ENCODE assay signal across 8 cellular contexts in the genomic region with DNA sequence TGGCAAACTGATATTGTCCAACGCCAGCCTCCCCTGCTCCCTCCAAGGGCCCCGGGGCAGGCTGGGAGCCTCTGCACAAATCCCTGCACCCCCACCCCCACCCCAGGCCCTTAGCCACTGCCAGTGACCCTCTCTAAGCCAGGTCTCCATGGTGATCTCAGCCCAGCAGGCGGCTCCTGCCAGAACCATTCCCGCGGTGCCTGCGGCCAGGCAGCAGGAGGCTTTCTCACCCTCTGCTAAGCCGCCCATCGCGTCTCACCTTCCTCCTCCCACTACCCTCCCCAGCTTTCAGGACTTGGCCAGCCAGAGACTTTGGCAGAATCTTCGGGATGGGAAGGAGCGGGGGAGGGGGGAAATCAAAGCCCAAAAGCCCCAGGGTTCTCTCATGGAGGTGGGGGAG. TPM values are rescaled to one million over a fixed set of nuclear protein-coding genes. Genes with fewer than 3 reads are reported as not detected.
A peak's percentile ranks its signal among the peaks of the same experiment; 100 is the strongest.
DNase-seq lines count a peak whose midpoint lies in the region; ATAC-seq and TF ChIP-seq lines count a peak whose summit lies in the region.

No MANE protein-coding gene starts in this region.

- H3K9me3 Mint-ChIP-seq in activated CD8-positive, alpha-beta memory T cell treated with anti-CD3 and anti-CD28 coated beads, Interleukin-2, amount 10 ng/mL, durations not matched to agents 7 days and 5 days (ENCODE audit: low read depth), result no peaks in the 10 kb centered on the region
- no peaks in the 10 kb centered on the region for H3K9me3 Mint-ChIP-seq in CD8-positive, alpha-beta memory T cell

- H3K27me3 Mint-ChIP-seq in activated CD8-positive, alpha-beta memory T cell treated with anti-CD3 and anti-CD28 coated beads, Interleukin-2, amount 10 ng/mL, durations not matched to agents 7 days and 5 days, result no peaks in the 10 kb centered on the region
- no peaks in the 10 kb centered on the region for H3K27me3 Mint-ChIP-seq in CD8-positive, alpha-beta memory T cell

- H3K36me3 Mint-ChIP-seq in activated CD8-positive, alpha-beta memory T cell treated with anti-CD3 and anti-CD28 coated beads, Interleukin-2, amount 10 ng/mL, durations not matched to agents 7 days and 5 days, result no peaks in the 10 kb centered on the region
- H3K36me3 Mint-ChIP-seq in CD8-positive, alpha-beta memory T cell, result peaks cover 0 to 17% (median 2%) of the 10 kb centered on the region in 3 donors

- TF ChIP-seq CTCF in RWPE2 (IDR thresholded peaks at IDR 0.05; ENCODE audit: poor library complexity, severe bottlenecking), result no peak
- peak in 2 of 4 experiments; percentile 3 to 29 for TF ChIP-seq CTCF in gastroesophageal sphincter (IDR thresholded peaks at IDR 0.05)
- TF ChIP-seq CTCF in Peyer's patch (IDR thresholded peaks at IDR 0.05), result no peak

- H3K4me3 ChIP-seq in RWPE2 (ENCODE audit: severe bottlenecking), result no peak overlapping the region
- H3K4me3 ChIP-seq in gastroesophageal sphincter, result peak overlapping the region in 1 of 2 donors; percentile 0
- no peak overlapping the region for H3K4me3 ChIP-seq in Peyer's patch
- H3K4me3 ChIP-seq in CD8-positive, alpha-beta memory T cell (ENCODE audit: low read length), result no peak overlapping the region

- peak overlapping the region; percentile 99 for H3K27ac ChIP-seq in RWPE2 (ENCODE audit: poor library complexity, severe bottlenecking)
- H3K27ac ChIP-seq in gastroesophageal sphincter, result peak overlapping the region; percentile 55 to 93 (median 85)
- peak overlapping the region in 1 of 4 donors; percentile 3 for H3K27ac ChIP-seq in Peyer's patch
- H3K27ac ChIP-seq in CD8-positive, alpha-beta memory T cell (ENCODE audit: low read depth, low read length), result no peak overlapping the region

- H3K36me3 ChIP-seq in RWPE2 (ENCODE audit: low read depth) (peaks cover 33% of the 10 kb centered on the region), gastroesophageal sphincter (peaks cover 0 to 32% of the 10 kb centered on the region in 2 donors), Peyer's patch (no peaks in the 10 kb centered on the region)
- H3K36me3 ChIP-seq in CD8-positive, alpha-beta memory T cell (ENCODE audit: insufficient read depth, low read length), result no peaks in the 10 kb centered on the region

- no peak overlapping the region for H3K4me3 Mint-ChIP-seq in activated CD8-positive, alpha-beta memory T cell treated with anti-CD3 and anti-CD28 coated beads, Interleukin-2, amount 10 ng/mL, durations not matched to agents 7 days and 5 days
- H3K4me3 Mint-ChIP-seq in CD8-positive, alpha-beta memory T cell, result no peak overlapping the region

- no peak for TF ChIP-seq POLR2A in gastroesophageal sphincter (IDR thresholded peaks at IDR 0.05)
- TF ChIP-seq POLR2A in Peyer's patch (IDR thresholded peaks at IDR 0.05), result no peak

- H3K27me3 ChIP-seq in RWPE2 (ENCODE audit: insufficient read depth, poor library complexity, severe bottlenecking), result no peaks in the 10 kb centered on the region
- H3K27me3 ChIP-seq in gastroesophageal sphincter, result no peaks in the 10 kb centered on the region
- no peaks in the 10 kb centered on the region for H3K27me3 ChIP-seq in Peyer's patch
- H3K27me3 ChIP-seq in CD8-positive, alpha-beta memory T cell (ENCODE audit: insufficient read depth, low read length, poor library complexity, severe bottlenecking), result no peaks in the 10 kb centered on the region

- DNase-seq in EL, result peak; percentile 87
- no peak for DNase-seq in RWPE2 (ENCODE audit: low spot score)
- peak in 8 of 10 donors; percentile 55 to 96 (median 76) for DNase-seq in posterior cingulate gyrus
- DNase-seq in activated CD8-positive, alpha-beta memory T cell treated with anti-CD3 and anti-CD28 coated beads, Interleukin-2, amount 10 ng/mL, durations not matched to agents 7 days and 5 days, result no peak
- DNase-seq in Peyer's patch, result no peak
- DNase-seq in CD8-positive, alpha-beta memory T cell, result no peak

- intact Hi-C loops in posterior cingulate gyrus (cut with DNase I), result no loop called here

- ATAC-seq in RWPE2 (ENCODE audit: low read depth) (no peak), gastroesophageal sphincter (peak; percentile 80), GM18861 (IDR thresholded peaks at IDR 0.05; ENCODE audit: unreplicated experiment) (no peak)
- ATAC-seq in activated CD8-positive, alpha-beta memory T cell treated with anti-CD3 and anti-CD28 coated beads, Interleukin-2, amount 10 ng/mL, durations not matched to agents 7 days and 5 days, result no peak

- H3K9me3 ChIP-seq in RWPE2 (ENCODE audit: severe bottlenecking) (no peaks in the 10 kb centered on the region), gastroesophageal sphincter (no peaks in the 10 kb centered on the region), Peyer's patch (no peaks in the 10 kb centered on the region)
- H3K9me3 ChIP-seq in CD8-positive, alpha-beta memory T cell (ENCODE audit: low read length), result no peaks in the 10 kb centered on the region

- no peak overlapping the region for H3K27ac Mint-ChIP-seq in activated CD8-positive, alpha-beta memory T cell treated with anti-CD3 and anti-CD28 coated beads, Interleukin-2, amount 10 ng/mL, durations not matched to agents 7 days and 5 days
- peak overlapping the region in 1 of 8 donors; percentile 57 for H3K27ac Mint-ChIP-seq in CD8-positive, alpha-beta memory T cell

- POLR2A ChIA-PET in CD8-positive, alpha-beta memory T cell (lab: Charles Lee), result no interaction called here

- no peak for TF ChIP-seq EP300 in gastroesophageal sphincter (IDR thresholded peaks at IDR 0.05)

- H3K4me1 ChIP-seq in RWPE2 (ENCODE audit: insufficient read depth, poor library complexity, severe bottlenecking) (peaks cover 49% of the 10 kb centered on the region), gastroesophageal sphincter (peaks cover 7 to 91% (median 48%) of the 10 kb centered on the region in 3 donors), Peyer's patch (peaks cover 0 to 35% (median 0%) of the 10 kb centered on the region in 4 donors)
- no peaks in the 10 kb centered on the region for H3K4me1 ChIP-seq in CD8-positive, alpha-beta memory T cell (ENCODE audit: insufficient read depth, low read length)

- peaks cover 11% of the 10 kb centered on the region for H3K4me1 Mint-ChIP-seq in activated CD8-positive, alpha-beta memory T cell treated with anti-CD3 and anti-CD28 coated beads, Interleukin-2, amount 10 ng/mL, durations not matched to agents 7 days and 5 days
- peaks cover 10 to 12% (median 10%) of the 10 kb centered on the region in 3 donors for H3K4me1 Mint-ChIP-seq in CD8-positive, alpha-beta memory T cell

- WGBS in gastroesophageal sphincter (ENCODE audit: low coverage in 1 of 2), 2 donors, result 10 to 28% methylated on average over 2 to 6 of the region's 11 CpGs

- CTCF ChIA-PET in activated CD8-positive, alpha-beta memory T cell treated with anti-CD3 and anti-CD28 coated beads, Interleukin-2, amount 10 ng/mL, durations not matched to agents 7 days and 5 days (lab: Charles Lee), result interaction anchor here (1.1 kb wide), 2 partner anchors 20 to 70 kb away, joined by 3 to 4 read pairs; no protein-coding TSS in a partner anchor
- CTCF ChIA-PET in CD8-positive, alpha-beta memory T cell (lab: Charles Lee), result interaction anchor here (1.2 to 1.7 kb wide), 2 partner anchors 11 to 20 kb away, joined by 3 read pairs; no protein-coding TSS in a partner anchor

RNA-seq across cellular contexts. Expression of gene WASF2, which starts 46.8 kb away (rescaled TPM):
- total RNA-seq in gastroesophageal sphincter (100 to 1,000 TPM in 1 of 4 donors, 10 to 100 TPM in 3; 74.7 to 107 (median 79.8) TPM), Peyer's patch (10 to 100 TPM; 52.5 to 74.5 (median 57.5) TPM)
- total RNA-seq in activated CD8-positive, alpha-beta memory T cell treated with anti-CD3 and anti-CD28 coated beads, Interleukin-2, amount 10 ng/mL, durations not matched to agents 7 days and 5 days, result 100 to 1,000 TPM; 113 to 117 TPM
- total RNA-seq in CD8-positive, alpha-beta memory T cell, result 100 to 1,000 TPM; 120 to 128 TPM
- polyA plus RNA-seq in CD8-positive, alpha-beta memory T cell, result 64.1 TPM

Comparison
In these comparisons a context has a peak if more than half of its experiments do, and no peak if none do; other contexts are left out.
1. DNase-seq: peak in EL (single experiment) and posterior cingulate gyrus (8 of 10); none in RWPE2 (single experiment), activated CD8-positive, alpha-beta memory T cell treated with anti-CD3 and anti-CD28 coated beads, Interleukin-2, amount 10 ng/mL, durations not matched to agents 7 days and 5 days (single experiment), Peyer's patch (0 of 3) and CD8-positive, alpha-beta memory T cell (0 of 5).